1 cellular context compared by ENCODE assay signal in the genomic region with DNA sequence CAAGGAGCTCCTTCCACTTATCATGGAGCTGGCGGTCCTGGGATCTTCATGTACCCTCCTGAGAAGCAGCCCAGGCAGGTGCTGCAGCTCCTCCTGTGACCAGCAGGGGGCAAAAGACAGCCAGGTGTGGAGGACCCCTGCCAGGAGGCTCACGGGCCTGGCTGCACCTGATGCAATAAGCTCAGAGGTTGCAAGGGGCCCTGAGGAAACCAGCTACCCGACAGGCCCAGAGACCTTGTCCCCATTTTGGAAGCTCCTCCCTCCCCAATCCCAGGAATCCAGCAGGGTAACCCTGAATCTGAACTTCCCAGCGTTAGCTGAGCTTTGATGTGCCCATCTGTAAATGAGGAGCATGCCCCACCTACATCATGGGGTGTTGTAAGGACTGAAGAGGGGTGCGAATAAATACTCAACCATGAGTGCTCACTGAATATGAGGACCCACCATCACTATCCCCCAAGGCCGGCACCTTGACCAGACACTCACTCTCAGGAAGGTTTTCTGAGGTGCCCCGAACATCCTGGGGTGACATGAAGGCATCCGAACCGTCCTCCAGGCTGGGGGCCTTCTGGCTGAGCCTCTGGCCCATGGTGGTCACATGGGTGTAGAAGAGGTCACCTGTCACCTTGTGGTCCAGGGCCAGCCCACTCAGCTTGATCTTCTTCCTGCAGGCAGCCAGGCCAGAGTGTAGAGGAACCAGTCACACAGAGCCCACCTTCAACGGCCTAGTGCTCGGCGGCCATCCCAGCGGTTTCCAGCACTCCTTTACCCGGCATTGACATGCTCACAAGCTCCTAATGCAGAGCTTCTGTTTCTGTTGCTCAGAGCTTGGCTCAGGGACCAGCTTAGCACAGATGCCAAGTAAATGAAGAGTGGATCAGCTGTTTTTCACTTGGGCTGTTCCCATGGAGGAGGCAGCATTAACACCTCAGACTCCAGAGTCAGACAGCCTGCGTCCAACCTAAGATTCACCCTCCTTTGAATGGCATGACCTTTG.
TF ChIP-seq lines count a peak whose summit lies in the region.

No MANE protein-coding gene starts in this region.

TF ChIP-seq in HepG2, 621 proteins besides CTCF, POLR2A, EP300 and RAD21 (continued from another document and continues in another):
- TF ChIP-seq, protein P1, sequence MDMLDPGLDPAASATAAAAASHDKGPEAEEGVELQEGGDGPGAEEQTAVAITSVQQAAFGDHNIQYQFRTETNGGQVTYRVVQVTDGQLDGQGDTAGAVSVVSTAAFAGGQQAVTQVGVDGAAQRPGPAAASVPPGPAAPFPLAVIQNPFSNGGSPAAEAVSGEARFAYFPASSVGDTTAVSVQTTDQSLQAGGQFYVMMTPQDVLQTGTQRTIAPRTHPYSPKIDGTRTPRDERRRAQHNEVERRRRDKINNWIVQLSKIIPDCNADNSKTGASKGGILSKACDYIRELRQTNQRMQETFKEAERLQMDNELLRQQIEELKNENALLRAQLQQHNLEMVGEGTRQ (IDR thresholded peaks at IDR 0.05; ENCODE audit: low read depth, low read length): no peak
- TF ChIP-seq, protein P1 (CRISPR knock-in tag; IDR thresholded peaks at IDR 0.05; ENCODE audit: borderline replicate concordance): no peak
- TF ChIP-seq ZFX (CRISPR knock-in tag; IDR thresholded peaks at IDR 0.05; ENCODE audit: low read depth) (peak; percentile 58; the same call in 1 of the 2 replicates), FOXC1 (CRISPR knock-in tag; IDR thresholded peaks at IDR 0.05; ENCODE audit: borderline replicate concordance) (no peak; the same call in 1 of the 2 replicates), ZNF761 (CRISPR knock-in tag; conservative IDR thresholded peaks at IDR 0.05) (no peak), ZNF547 (CRISPR knock-in tag; IDR thresholded peaks at IDR 0.05) (peak; percentile 35; the same call in 1 of the 2 replicates), GATAD1 (CRISPR knock-in tag; IDR thresholded peaks at IDR 0.05) (peak; percentile 39; the same call in 1 of the 2 replicates), ZNF510 (CRISPR knock-in tag; IDR thresholded peaks at IDR 0.05; ENCODE audit: low read depth) (no peak), ZNF609 (CRISPR knock-in tag; IDR thresholded peaks at IDR 0.05; ENCODE audit: borderline replicate concordance) (no peak), ZNF619 (CRISPR knock-in tag; IDR thresholded peaks at IDR 0.05) (peak; percentile 46; the same call in 1 of the 2 replicates), ZNF329 (CRISPR knock-in tag; IDR thresholded peaks at IDR 0.05; ENCODE audit: low read depth) (no peak), RBAK (CRISPR knock-in tag; IDR thresholded peaks at IDR 0.05) (no peak), NBN (conservative IDR thresholded peaks at IDR 0.05) (no peak), SPEN (CRISPR knock-in tag; IDR thresholded peaks at IDR 0.05; ENCODE audit: low read depth) (peak; percentile 53; the same call in 1 of the 2 replicates), GABPA (IDR thresholded peaks at IDR 0.05; ENCODE audit: low read depth, low read length) (no peak), GABPA (CRISPR knock-in tag; IDR thresholded peaks at IDR 0.05; ENCODE audit: low read depth) (peak; percentile 30; the same call in 1 of the 2 replicates), ZBTB21 (CRISPR knock-in tag; IDR thresholded peaks at IDR 0.05) (no peak), FLYWCH1 (CRISPR knock-in tag; IDR thresholded peaks at IDR 0.05) (no peak), MED1 (CRISPR knock-in tag; IDR thresholded peaks at IDR 0.05) (peak; percentile 79), NRL (CRISPR knock-in tag; IDR thresholded peaks at IDR 0.05; ENCODE audit: borderline replicate concordance) (no peak), MXD1 (CRISPR knock-in tag; IDR thresholded peaks at IDR 0.05) (no peak), MXD3 (CRISPR knock-in tag; IDR thresholded peaks at IDR 0.05) (no peak), ZNF30 (CRISPR knock-in tag; IDR thresholded peaks at IDR 0.05) (no peak), HNF4G (IDR thresholded peaks at IDR 0.05; ENCODE audit: borderline replicate concordance, low read depth, low read length) (peak; percentile 71), HNF4G (CRISPR knock-in tag; IDR thresholded peaks at IDR 0.05; ENCODE audit: borderline replicate concordance, low read depth) (0 out of 2 replicates have a peak, but pooled peaks have one; percentile 42), ZNF432 (CRISPR knock-in tag; IDR thresholded peaks at IDR 0.05; ENCODE audit: borderline replicate concordance) (no peak), KDM5A (IDR thresholded peaks at IDR 0.05; ENCODE audit: borderline replicate concordance, low read length) (no peak), BATF2 (CRISPR knock-in tag; IDR thresholded peaks at IDR 0.05) (no peak), ZC3H13 (CRISPR knock-in tag; IDR thresholded peaks at IDR 0.05) (no peak), ZNF782 (CRISPR knock-in tag; IDR thresholded peaks at IDR 0.05; ENCODE audit: borderline replicate concordance) (no peak; the same call in 1 of the 2 replicates), ZNF605 (CRISPR knock-in tag; IDR thresholded peaks at IDR 0.05) (no peak), ZKSCAN1 (IDR thresholded peaks at IDR 0.05; ENCODE audit: low read length) (no peak), HNRNPK (IDR thresholded peaks at IDR 0.05; ENCODE audit: low read depth, low read length, poor library complexity, severe bottlenecking) (no peak), MBNL3 (CRISPR knock-in tag; conservative IDR thresholded peaks at IDR 0.05) (no peak), IKZF1 (IDR thresholded peaks at IDR 0.05) (no peak), CREB1 (IDR thresholded peaks at IDR 0.05) (no peak), CREB1 (CRISPR knock-in tag; IDR thresholded peaks at IDR 0.05) (no peak), STAG1 (CRISPR knock-in tag; IDR thresholded peaks at IDR 0.05) (peak; percentile 91), TAF1 (CRISPR knock-in tag; IDR thresholded peaks at IDR 0.05) (no peak), BHLHE40 (IDR thresholded peaks at IDR 0.05; ENCODE audit: low read length) (peak; percentile 77), XRCC5 (optimal IDR thresholded peaks at IDR 0.05; ENCODE audit: low read length) (peak; percentile 86), TBP (CRISPR knock-in tag; IDR thresholded peaks at IDR 0.05) (no peak), HOXA9 (CRISPR knock-in tag; IDR thresholded peaks at IDR 0.05; ENCODE audit: borderline replicate concordance) (no peak), TARDBP (CRISPR knock-in tag; IDR thresholded peaks at IDR 0.05) (no peak), ZBTB7A (CRISPR knock-in tag; IDR thresholded peaks at IDR 0.05) (peak; percentile 66; the same call in 1 of the 2 replicates), ZNF24 (IDR thresholded peaks at IDR 0.05) (no peak), IRX3 (CRISPR knock-in tag; IDR thresholded peaks at IDR 0.05; ENCODE audit: borderline replicate concordance, low read depth) (no peak), CCAR2 (optimal IDR thresholded peaks at IDR 0.05; ENCODE audit: low read depth, low read length) (no peak), ZNF282 (IDR thresholded peaks at IDR 0.05; ENCODE audit: partially characterized antibody) (no peak), HDAC1 (CRISPR knock-in tag; IDR thresholded peaks at IDR 0.05) (no peak), REPIN1 (CRISPR knock-in tag; IDR thresholded peaks at IDR 0.05; ENCODE audit: borderline replicate concordance, low read depth) (0 out of 2 replicates have a peak, but pooled peaks have one; percentile 62), NCOA2 (CRISPR knock-in tag; IDR thresholded peaks at IDR 0.05) (peak; percentile 59; the same call in 1 of the 2 replicates), ZNF136 (CRISPR knock-in tag; IDR thresholded peaks at IDR 0.05; ENCODE audit: low read depth) (no peak), NCOA5 (CRISPR knock-in tag; IDR thresholded peaks at IDR 0.05) (no peak), PITX1 (CRISPR knock-in tag; IDR thresholded peaks at IDR 0.05) (peak; percentile 19; the same call in 1 of the 2 replicates), ZNF570 (CRISPR knock-in tag; IDR thresholded peaks at IDR 0.05; ENCODE audit: borderline replicate concordance) (no peak), ZNF121 (CRISPR knock-in tag; IDR thresholded peaks at IDR 0.05) (peak; percentile 77), ZNF292 (CRISPR knock-in tag; IDR thresholded peaks at IDR 0.05; ENCODE audit: borderline replicate concordance, low read depth) (no peak), ZFYVE20 (CRISPR knock-in tag; IDR thresholded peaks at IDR 0.05; ENCODE audit: borderline replicate concordance, low read depth) (no peak), NFE2L2 (IDR thresholded peaks at IDR 0.05; ENCODE audit: low read length) (no peak), ZNF234 (CRISPR knock-in tag; conservative IDR thresholded peaks at IDR 0.05) (no peak), ZFAT (CRISPR knock-in tag; conservative IDR thresholded peaks at IDR 0.05) (no peak), NAIF1 (CRISPR knock-in tag; IDR thresholded peaks at IDR 0.05; ENCODE audit: borderline replicate concordance) (no peak)
- TF ChIP-seq, protein P2, sequence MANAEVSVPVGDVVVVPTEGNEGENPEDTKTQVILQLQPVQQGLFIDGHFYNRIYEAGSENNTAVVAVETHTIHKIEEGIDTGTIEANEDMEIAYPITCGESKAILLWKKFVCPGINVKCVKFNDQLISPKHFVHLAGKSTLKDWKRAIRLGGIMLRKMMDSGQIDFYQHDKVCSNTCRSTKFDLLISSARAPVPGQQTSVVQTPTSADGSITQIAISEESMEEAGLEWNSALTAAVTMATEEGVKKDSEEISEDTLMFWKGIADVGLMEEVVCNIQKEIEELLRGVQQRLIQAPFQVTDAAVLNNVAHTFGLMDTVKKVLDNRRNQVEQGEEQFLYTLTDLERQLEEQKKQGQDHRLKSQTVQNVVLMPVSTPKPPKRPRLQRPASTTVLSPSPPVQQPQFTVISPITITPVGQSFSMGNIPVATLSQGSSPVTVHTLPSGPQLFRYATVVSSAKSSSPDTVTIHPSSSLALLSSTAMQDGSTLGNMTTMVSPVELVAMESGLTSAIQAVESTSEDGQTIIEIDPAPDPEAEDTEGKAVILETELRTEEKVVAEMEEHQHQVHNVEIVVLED (CRISPR knock-in tag; IDR thresholded peaks at IDR 0.05; ENCODE audit: borderline replicate concordance): peak; percentile 45; the same call in 1 of the 2 replicates
- TF ChIP-seq, protein P3, sequence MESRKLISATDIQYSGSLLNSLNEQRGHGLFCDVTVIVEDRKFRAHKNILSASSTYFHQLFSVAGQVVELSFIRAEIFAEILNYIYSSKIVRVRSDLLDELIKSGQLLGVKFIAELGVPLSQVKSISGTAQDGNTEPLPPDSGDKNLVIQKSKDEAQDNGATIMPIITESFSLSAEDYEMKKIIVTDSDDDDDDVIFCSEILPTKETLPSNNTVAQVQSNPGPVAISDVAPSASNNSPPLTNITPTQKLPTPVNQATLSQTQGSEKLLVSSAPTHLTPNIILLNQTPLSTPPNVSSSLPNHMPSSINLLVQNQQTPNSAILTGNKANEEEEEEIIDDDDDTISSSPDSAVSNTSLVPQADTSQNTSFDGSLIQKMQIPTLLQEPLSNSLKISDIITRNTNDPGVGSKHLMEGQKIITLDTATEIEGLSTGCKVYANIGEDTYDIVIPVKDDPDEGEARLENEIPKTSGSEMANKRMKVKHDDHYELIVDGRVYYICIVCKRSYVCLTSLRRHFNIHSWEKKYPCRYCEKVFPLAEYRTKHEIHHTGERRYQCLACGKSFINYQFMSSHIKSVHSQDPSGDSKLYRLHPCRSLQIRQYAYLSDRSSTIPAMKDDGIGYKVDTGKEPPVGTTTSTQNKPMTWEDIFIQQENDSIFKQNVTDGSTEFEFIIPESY (CRISPR knock-in tag; IDR thresholded peaks at IDR 0.05): peak; percentile 92
